ENCODE assay signal across 9 cellular contexts in genomic region chr12:46360908-46361666, GRCh38. TPM values are rescaled to one million over a fixed set of nuclear protein-coding genes. Genes with fewer than 3 reads are reported as not detected.
DNase-seq lines count a peak whose midpoint lies in the region; ATAC-seq and TF ChIP-seq lines count a peak whose summit lies in the region.
"Had no signal": no experiment of that assay in that cellular context is flagged by ENCODE, and none has a peak within 500 bp of the region (broad histone marks: within the 10 kb centered on the region; RNA-seq: fewer than 3 reads in every experiment).

No MANE protein-coding gene starts in this region.

- no peak for TF ChIP-seq CTCF in OCI-LY3 (IDR thresholded peaks at IDR 0.05; ENCODE audit: low read depth, low read length)

- peaks cover 53% of the 10 kb centered on the region for H3K4me1 ChIP-seq in OCI-LY3 (ENCODE audit: low read length)

- in situ Hi-C loops in G401 (cut with HindIII; ENCODE audit: low sequenced_read_pairs), result no loop called here

- no peaks in the 10 kb centered on the region for H3K27me3 Mint-ChIP-seq in natural killer cell treated with Interleukin-12 subunit alpha and Interleukin-12 subunit beta and Interleukin-15 and Interleukin-18, amount 100 ng/mL, for 72 hours
- H3K27me3 Mint-ChIP-seq: dendritic cell treated with granulocyte-macrophage colony-stimulating factor and Interleukin-4, amounts not matched to agents 40 ng/mL and 50 ng/mL, for 4 days had no signal

- peak overlapping the region; percentile 17 for H3K27ac ChIP-seq in OCI-LY3 (ENCODE audit: low read length)

- no peaks in the 10 kb centered on the region for H3K9me3 ChIP-seq in OCI-LY3 (ENCODE audit: insufficient read depth, low read length)

- H2AFZ ChIP-seq in OCI-LY3 (ENCODE audit: low read depth, low read length), result no peak overlapping the region

- peaks cover 82% of the 10 kb centered on the region for H3K36me3 ChIP-seq in OCI-LY3 (replicated peaks; ENCODE audit: low read depth, low read length)

- peaks cover 11% of the 10 kb centered on the region for H3K79me2 ChIP-seq in OCI-LY3 (ENCODE audit: low read length)

- H3K36me3 Mint-ChIP-seq in natural killer cell treated with Interleukin-12 subunit alpha and Interleukin-12 subunit beta and Interleukin-15 and Interleukin-18, amount 100 ng/mL, for 72 hours, result peaks cover 59% of the 10 kb centered on the region

- H3K9ac ChIP-seq in OCI-LY3 (ENCODE audit: low read length), result no peak overlapping the region

- peaks cover 33 to 49% of the 10 kb centered on the region in 2 donors for H3K4me1 Mint-ChIP-seq in natural killer cell treated with Interleukin-12 subunit alpha and Interleukin-12 subunit beta and Interleukin-15 and Interleukin-18, amount 100 ng/mL, for 72 hours (ENCODE audit: low read depth in 2 of 2)

- no peak overlapping the region for H3K4me3 ChIP-seq in OCI-LY3 (ENCODE audit: low read length)

- H3K27ac Mint-ChIP-seq in natural killer cell treated with Interleukin-12 subunit alpha and Interleukin-12 subunit beta and Interleukin-15 and Interleukin-18, amount 100 ng/mL, for 72 hours, result peak overlapping the region; percentile 32 to 85
- H3K27ac Mint-ChIP-seq: dendritic cell treated with granulocyte-macrophage colony-stimulating factor and Interleukin-4, amounts not matched to agents 40 ng/mL and 50 ng/mL, for 4 days had no signal

- peak overlapping the region; percentile 27; the same call in 1 of the 2 replicates for H3K4me2 ChIP-seq in OCI-LY3 (ENCODE audit: low read length)

- H4K20me1 ChIP-seq in OCI-LY3 (ENCODE audit: insufficient read depth, low read length), result peaks cover 88% of the 10 kb centered on the region

- ATAC-seq in HG02678 (IDR thresholded peaks at IDR 0.05; ENCODE audit: unreplicated experiment), result peak; percentile 60
- no peak for ATAC-seq in natural killer cell treated with Interleukin-12 subunit alpha and Interleukin-12 subunit beta and Interleukin-15 and Interleukin-18, amount 100 ng/mL, for 72 hours

- no peaks in the 10 kb centered on the region for H3K9me3 Mint-ChIP-seq in natural killer cell treated with Interleukin-12 subunit alpha and Interleukin-12 subunit beta and Interleukin-15 and Interleukin-18, amount 100 ng/mL, for 72 hours
- H3K9me3 Mint-ChIP-seq: dendritic cell treated with granulocyte-macrophage colony-stimulating factor and Interleukin-4, amounts not matched to agents 40 ng/mL and 50 ng/mL, for 4 days had no signal

- peak; percentile 31 for DNase-seq in SIG-M5 treated with dmso at 0.1 percent for 504 hours (lab: John Stamatoyannopoulos, UW; ENCODE audit: unreplicated experiment)
- no peak for DNase-seq in SIG-M5 (lab: John Stamatoyannopoulos, UW)
- no peak for DNase-seq in natural killer cell treated with Interleukin-12 subunit alpha and Interleukin-12 subunit beta and Interleukin-15 and Interleukin-18, amount 100 ng/mL, for 72 hours (ENCODE audit: low spot score)
- no peak for DNase-seq in GDM1 (lab: John Stamatoyannopoulos, UW)
- no peak for DNase-seq in iPS-NIHi7 (ENCODE audit: extremely low spot score)
- DNase-seq in G401 (ENCODE audit: low spot score), result no peak

- no peak overlapping the region for H3K4me3 Mint-ChIP-seq in natural killer cell treated with Interleukin-12 subunit alpha and Interleukin-12 subunit beta and Interleukin-15 and Interleukin-18, amount 100 ng/mL, for 72 hours
- H3K4me3 Mint-ChIP-seq: dendritic cell treated with granulocyte-macrophage colony-stimulating factor and Interleukin-4, amounts not matched to agents 40 ng/mL and 50 ng/mL, for 4 days had no signal

- H3K27me3 ChIP-seq in OCI-LY3 (ENCODE audit: low read depth, low read length), result no peaks in the 10 kb centered on the region

RNA-seq across cellular contexts. Expression of gene SLC38A2, which starts 11.5 kb away (rescaled TPM):
- total RNA-seq in natural killer cell treated with Interleukin-12 subunit alpha and Interleukin-12 subunit beta and Interleukin-15 and Interleukin-18, amount 100 ng/mL, for 72 hours, result 100 to 1,000 TPM; 129 to 192 TPM
- 191 and 254 TPM in 2 replicates for total RNA-seq in G401 (2014; rRNA removed; shearing (Covaris generic))
